Comparison of ENCODE assay signal across 13 cellular contexts in the genomic region with DNA sequence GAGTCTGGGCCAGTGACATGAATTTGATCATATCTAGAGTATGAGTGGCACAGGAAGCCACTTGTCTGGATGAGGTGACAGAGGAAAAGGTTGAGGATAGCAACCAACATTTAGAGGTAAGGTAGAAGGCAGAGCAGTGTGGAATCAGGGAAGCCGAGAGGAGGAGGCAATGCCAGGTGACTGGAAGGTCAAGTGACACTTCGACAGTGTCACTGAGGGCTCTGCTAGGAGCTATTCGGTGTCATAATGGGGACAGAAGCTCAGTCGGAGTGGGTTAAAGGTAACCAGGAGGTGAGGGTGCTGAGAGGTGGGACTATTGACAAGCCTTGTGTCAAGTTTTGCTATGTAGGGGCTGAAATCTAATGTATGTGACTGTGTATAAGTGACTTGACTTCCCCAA. TPM values are rescaled to one million over a fixed set of nuclear protein-coding genes. Genes with fewer than 3 reads are reported as not detected.
DNase-seq lines count a peak whose midpoint lies in the region; ATAC-seq and TF ChIP-seq lines count a peak whose summit lies in the region.
"Had no signal": no experiment of that assay in that cellular context is flagged by ENCODE, and none has a peak within 500 bp of the region (broad histone marks: within the 10 kb centered on the region; RNA-seq: fewer than 3 reads in every experiment).

No MANE protein-coding gene starts in this region.

- peaks cover 27% of the 10 kb centered on the region for H3K79me2 ChIP-seq in trophoblast cell (ENCODE audit: control insufficient read depth, insufficient read depth, low read length, poor library complexity)

- peak overlapping the region; percentile 65 to 91 (median 84) for H3K4me2 ChIP-seq in BLaER1 treated with 17β-estradiol and CSF1 and Interleukin-3, amounts not matched to agents 10 nM and 100 nM
- no peak overlapping the region for H3K4me2 ChIP-seq in trophoblast cell (ENCODE audit: low read length)

- H3K36me3 ChIP-seq in right atrium auricular region (peaks cover 6% of the 10 kb centered on the region), left ventricle myocardium inferior (peaks cover 14% of the 10 kb centered on the region), trophoblast cell (ENCODE audit: control insufficient read depth in 1 of 2, insufficient read depth in 2 of 2, low read length in 2 of 2) (peaks cover 9 to 11% of the 10 kb centered on the region in 2 experiments)
- H3K36me3 ChIP-seq in BLaER1 treated with 17β-estradiol and CSF1 and Interleukin-3, amounts not matched to agents 10 nM and 100 nM = peaks cover 31 to 47% (median 34%) of the 10 kb centered on the region in 11 experiments

- peaks cover 86 to 100% (median 100%) of the 10 kb centered on the region in 11 experiments for H4K20me1 ChIP-seq in BLaER1 treated with 17β-estradiol and CSF1 and Interleukin-3, amounts not matched to agents 10 nM and 100 nM

- no peak overlapping the region for H3K14ac ChIP-seq in trophoblast cell (ENCODE audit: low read length)

- TF ChIP-seq CTCF in right atrium auricular region (IDR thresholded peaks at IDR 0.05) = no peak
- TF ChIP-seq CTCF in left ventricle myocardium inferior (IDR thresholded peaks at IDR 0.05; ENCODE audit: borderline replicate concordance) = no peak

- intact Hi-C loops in Right ventricle myocardium inferior (cut with DNase I) = no loop called here
- intact Hi-C loops in left ventricle myocardium inferior (cut with micrococcal nuclease) = no loop called here

- H3K27me3 ChIP-seq in right atrium auricular region = no peaks in the 10 kb centered on the region
- no peaks in the 10 kb centered on the region for H3K27me3 ChIP-seq in BLaER1 treated with 17β-estradiol and CSF1 and Interleukin-3, amounts not matched to agents 10 nM and 100 nM
- H3K27me3 ChIP-seq in left ventricle myocardium inferior (ENCODE audit: low read depth) = no peaks in the 10 kb centered on the region
- H3K27me3 ChIP-seq in trophoblast cell (ENCODE audit: insufficient read depth, low read length) = no peaks in the 10 kb centered on the region

- H2BK12ac ChIP-seq in trophoblast cell (ENCODE audit: low read length) = no peak overlapping the region

- H4K8ac ChIP-seq in trophoblast cell (ENCODE audit: low read depth, low read length) = no peak overlapping the region

- no peak overlapping the region for H3K18ac ChIP-seq in trophoblast cell (ENCODE audit: low read length)

- H4K91ac ChIP-seq in trophoblast cell (ENCODE audit: low read depth, low read length) = no peak overlapping the region

- peak; percentile 44 for ATAC-seq in Right ventricle myocardium inferior
- ATAC-seq: HepG2 had no signal

- H3K27ac ChIP-seq in right atrium auricular region (peak overlapping the region in 1 of 2 donors; percentile 15), left ventricle myocardium inferior (replicated peaks) (peak overlapping the region; percentile 43), trophoblast cell (ENCODE audit: low read depth, low read length) (no peak overlapping the region)
- peak overlapping the region in 2 of 11 experiments; percentile 12 to 35; a peak in 1 of 22 replicates for H3K27ac ChIP-seq in BLaER1 treated with 17β-estradiol and CSF1 and Interleukin-3, amounts not matched to agents 10 nM and 100 nM
- H3K27ac ChIP-seq: C4-2B had no signal

- no peaks in the 10 kb centered on the region for H3K79me1 ChIP-seq in trophoblast cell (ENCODE audit: low read length)

- H3K23ac ChIP-seq in trophoblast cell (ENCODE audit: low read length) = no peak overlapping the region

- H3K4ac ChIP-seq in trophoblast cell (ENCODE audit: low read depth, low read length) = peak overlapping the region; percentile 3

- DNase-seq in Right ventricle myocardium inferior (ENCODE audit: missing footprints) (no peak), right atrium auricular region (ENCODE audit: low spot score) (no peak), left ventricle myocardium inferior (no peak), trophoblast cell (no peak), NCI-H226 (no peak), pons (ENCODE audit: low spot score) (no peak), globus pallidus (ENCODE audit: low spot score) (no peak)
- DNase-seq: Caco-2; CD4-positive, alpha-beta T cell had no signal

- no peak overlapping the region for H2AK5ac ChIP-seq in trophoblast cell (ENCODE audit: low read length)

- H3K4me3 ChIP-seq in right atrium auricular region (no peak overlapping the region), left ventricle myocardium inferior (no peak overlapping the region), trophoblast cell (ENCODE audit: low read depth, low read length) (no peak overlapping the region)
- no peak overlapping the region for H3K4me3 ChIP-seq in BLaER1 treated with 17β-estradiol and CSF1 and Interleukin-3, amounts not matched to agents 10 nM and 100 nM
- H3K4me3 ChIP-seq: HAP-1 had no signal

- no CpG with 5 or more reads among the region's 4 CpGs for WGBS in trophoblast cell (ENCODE audit: extremely low coverage, insufficient coverage, insufficient read length)

- H2BK120ac ChIP-seq in trophoblast cell (ENCODE audit: insufficient read depth, low read length, poor library complexity) = no peak overlapping the region

- H4K12ac ChIP-seq in trophoblast cell (ENCODE audit: low read depth, low read length) = no peak overlapping the region

- H3K9me3 ChIP-seq in right atrium auricular region = no peaks in the 10 kb centered on the region
- peaks cover 0 to 22% (median 11%) of the 10 kb centered on the region in 11 experiments; a peak in 16 of 22 replicates for H3K9me3 ChIP-seq in BLaER1 treated with 17β-estradiol and CSF1 and Interleukin-3, amounts not matched to agents 10 nM and 100 nM (replicated peaks in 1 of 11)
- H3K9me3 ChIP-seq in left ventricle myocardium inferior (replicated peaks) = no peaks in the 10 kb centered on the region
- H3K9me3 ChIP-seq in trophoblast cell (ENCODE audit: insufficient read depth, low read depth, low read length) = no peaks in the 10 kb centered on the region
- H3K9me3 ChIP-seq: Caco-2, HAP-1 had no signal

- H3K9ac ChIP-seq in BLaER1 treated with 17β-estradiol and CSF1 and Interleukin-3, amounts not matched to agents 10 nM and 100 nM = peak overlapping the region in 2 of 11 experiments; percentile 25 to 35; a peak in 1 of 22 replicates
- H3K9ac ChIP-seq in trophoblast cell (ENCODE audit: low read length) = peak overlapping the region; percentile 31

- no peak overlapping the region for H2BK5ac ChIP-seq in trophoblast cell (ENCODE audit: low read depth, low read length, poor library complexity)

- no peak overlapping the region for H2AFZ ChIP-seq in trophoblast cell (ENCODE audit: insufficient read depth, low read length, poor library complexity)

- H3K4me1 ChIP-seq in right atrium auricular region (peaks cover 0 to 60% of the 10 kb centered on the region in 2 donors), left ventricle myocardium inferior (peaks cover 88% of the 10 kb centered on the region), trophoblast cell (ENCODE audit: control insufficient read depth in 1 of 2, insufficient read depth in 2 of 2, low read length in 2 of 2) (peaks cover 20 to 35% of the 10 kb centered on the region in 2 experiments)
- peaks cover 50 to 78% (median 58%) of the 10 kb centered on the region in 10 experiments for H3K4me1 ChIP-seq in BLaER1 treated with 17β-estradiol and CSF1 and Interleukin-3, amounts not matched to agents 10 nM and 100 nM
- H3K4me1 ChIP-seq: Caco-2 had no signal

RNA-seq across cellular contexts. Expression of gene IGF1R, which starts 56.7 kb away (rescaled TPM):
- 26.3 TPM for total RNA-seq in Right ventricle myocardium inferior
- total RNA-seq in right atrium auricular region = 10 to 100 TPM; 32.1 to 64.1 TPM
- total RNA-seq in left ventricle myocardium inferior = 37.2 TPM
- 121 and 126 TPM in 2 replicates for polyA plus RNA-seq in trophoblast cell (2013)
